8 cellular contexts compared by ENCODE assay signal in the genomic region with DNA sequence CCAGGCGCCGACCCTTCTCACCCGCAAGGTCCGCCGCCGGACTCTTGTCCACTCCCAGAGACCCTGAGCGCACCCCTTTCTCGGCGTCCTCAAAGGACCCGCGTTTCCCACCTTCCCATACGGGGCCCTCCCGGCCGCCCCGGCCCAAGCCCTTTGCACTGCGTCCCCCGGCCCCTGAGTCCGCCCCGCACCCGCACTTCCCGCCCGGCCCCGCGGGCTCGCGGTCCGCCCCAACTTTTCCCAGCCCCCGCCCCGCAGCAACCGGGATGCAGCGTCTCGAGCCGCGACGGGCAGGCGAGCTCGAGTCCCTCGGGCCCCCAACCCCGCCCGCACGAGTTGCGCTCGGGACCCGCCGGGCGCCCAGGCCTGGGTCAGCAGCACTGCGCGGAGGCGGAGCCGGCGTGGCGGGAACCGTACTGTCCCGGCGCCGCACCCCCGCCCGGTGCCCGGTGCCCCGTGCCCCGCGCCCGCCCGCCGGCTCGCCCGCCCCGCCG. TPM values are rescaled to one million over a fixed set of nuclear protein-coding genes. Genes with fewer than 3 reads are reported as not detected.
DNase-seq lines count a peak whose midpoint lies in the region; ATAC-seq and TF ChIP-seq lines count a peak whose summit lies in the region.

No MANE protein-coding gene starts in this region.

- H3K9ac ChIP-seq in HUES48 (ENCODE audit: low read depth, low read length) (peak overlapping the region; percentile 34; the same call in 1 of the 2 replicates), liver (ENCODE audit: low read depth in 1 of 2, low read length in 2 of 2) (peak overlapping the region; percentile 52 to 83)

- WGBS in liver: 1% methylated on average over 69 of the region's 69 CpGs
- WGBS in thyroid gland, 2 donors: 1 to 2% methylated on average over 16 to 32 of the region's 69 CpGs

- no peak for DNase-seq in brain microvascular endothelial cell
- peak; percentile 57 to 61 for DNase-seq in thyroid gland
- DNase-seq in GM13977 (ENCODE audit: low spot score): no peak
- no peak for DNase-seq in RWPE1 (ENCODE audit: low spot score)

- no peaks in the 10 kb centered on the region for H3K36me3 ChIP-seq in HUES48 (ENCODE audit: control insufficient read depth, insufficient read depth, low read length)
- H3K36me3 ChIP-seq in brain microvascular endothelial cell (replicated peaks): no peaks in the 10 kb centered on the region
- H3K36me3 ChIP-seq in liver (ENCODE audit: control insufficient read depth in 4 of 4, insufficient read depth in 3 of 4, low read depth in 1 of 4, low read length in 3 of 4): no peaks in the 10 kb centered on the region
- H3K36me3 ChIP-seq in thyroid gland: no peaks in the 10 kb centered on the region

- H3K4me1 ChIP-seq in HUES48 (ENCODE audit: control insufficient read depth, insufficient read depth, low read length) (peaks cover 47% of the 10 kb centered on the region), liver (ENCODE audit: control insufficient read depth in 4 of 4, insufficient read depth in 4 of 4, low read length in 3 of 4) (peaks cover 3 to 32% (median 11%) of the 10 kb centered on the region in 4 donors), thyroid gland (peaks cover 47 to 74% of the 10 kb centered on the region in 2 donors)

- H3K9me3 ChIP-seq in HUES48 (ENCODE audit: control insufficient read depth, insufficient read depth, low read length): no peaks in the 10 kb centered on the region
- no peaks in the 10 kb centered on the region for H3K9me3 ChIP-seq in liver (ENCODE audit: control insufficient read depth in 4 of 4, low read length in 3 of 4)
- H3K9me3 ChIP-seq in thyroid gland: no peaks in the 10 kb centered on the region

- ATAC-seq in GM21515 (IDR thresholded peaks at IDR 0.05; ENCODE audit: unreplicated experiment): peak; percentile 33

- CTCF ChIA-PET in RWPE1 (lab: Yijun Ruan, JAX): interaction anchor here (0.7 kb wide), 1 partner anchor 59 kb away, joined by 3 read pairs; no protein-coding TSS in a partner anchor

- TF ChIP-seq POLR2A in thyroid gland (IDR thresholded peaks at IDR 0.05): no peak

- no peak for TF ChIP-seq CTCF in brain microvascular endothelial cell (IDR thresholded peaks at IDR 0.05; ENCODE audit: low read depth, low read length, missing control alignments)
- no peak for TF ChIP-seq CTCF in liver (IDR thresholded peaks at IDR 0.05; ENCODE audit: low read depth, low read length, missing input control)
- TF ChIP-seq CTCF in thyroid gland (IDR thresholded peaks at IDR 0.05): no peak
- TF ChIP-seq CTCF in GM13977 (IDR thresholded peaks at IDR 0.05; ENCODE audit: extremely low read depth, insufficient read depth, missing control alignments): no peak
- TF ChIP-seq CTCF in RWPE1 (conservative IDR thresholded peaks at IDR 0.05; ENCODE audit: low read depth): no peak

- POLR2A ChIA-PET in RWPE1 (lab: Yijun Ruan, JAX; ENCODE audit: low non-redundant PET): interaction anchor here (0.6 kb wide), 1 partner anchor 27 kb away, joined by 3 read pairs; no protein-coding TSS in a partner anchor

- in situ Hi-C loops in brain microvascular endothelial cell (cut with HindIII; ENCODE audit: low pct_ligation_motif_present, low sequenced_read_pairs): no loop called here
- in situ Hi-C loops in GM13977 (cut with MboI; ENCODE audit: low pct_unique_long_range_greater_than_20kb, low sequenced_read_pairs, unreplicated experiment): loop anchor here (10.0 kb wide), 1 partner anchor 308 kb away; no protein-coding TSS in a partner anchor

- H3K27me3 ChIP-seq in HUES48 (ENCODE audit: control insufficient read depth, insufficient read depth, low read length): no peaks in the 10 kb centered on the region
- H3K27me3 ChIP-seq in brain microvascular endothelial cell (replicated peaks): no peaks in the 10 kb centered on the region
- no peaks in the 10 kb centered on the region for H3K27me3 ChIP-seq in liver (ENCODE audit: control insufficient read depth in 4 of 4, insufficient read depth in 4 of 4, low read length in 3 of 4)
- no peaks in the 10 kb centered on the region for H3K27me3 ChIP-seq in thyroid gland

- TF ChIP-seq RAD21 in liver (IDR thresholded peaks at IDR 0.05): no peak

- H3K27ac ChIP-seq in HUES48 (ENCODE audit: low read depth, low read length): peak overlapping the region; percentile 86
- H3K27ac ChIP-seq in brain microvascular endothelial cell: peak overlapping the region; percentile 45
- H3K27ac ChIP-seq in liver (ENCODE audit: low read depth in 1 of 2, low read length in 2 of 2): peak overlapping the region; percentile 90 to 93
- H3K27ac ChIP-seq in thyroid gland: peak overlapping the region; percentile 90 to 99 (median 97)
- H3K27ac ChIP-seq in RWPE1: no peak overlapping the region

- H3K4me3 ChIP-seq in GM08714 (ENCODE audit: low read length): peak overlapping the region; percentile 69
- peak overlapping the region; percentile 73 for H3K4me3 ChIP-seq in HUES48 (ENCODE audit: low read depth, low read length)
- peak overlapping the region; percentile 67 for H3K4me3 ChIP-seq in brain microvascular endothelial cell (ENCODE audit: low read depth, low read length)
- H3K4me3 ChIP-seq in liver (ENCODE audit: low read depth in 1 of 3, low read length in 3 of 3): peak overlapping the region; percentile 59 to 88 (median 63)
- peak overlapping the region; percentile 62 to 81 (median 69) for H3K4me3 ChIP-seq in thyroid gland (replicated peaks in 1 of 3)

- intact Hi-C loops in thyroid gland (cut with DNase I): loop anchor here (10.0 kb wide), 1 partner anchor 308 kb away; no protein-coding TSS in a partner anchor

TF ChIP-seq in liver, 16 proteins besides CTCF, POLR2A, EP300 and RAD21:
- TF ChIP-seq HNF4G (IDR thresholded peaks at IDR 0.05) (no peak), RXRA (IDR thresholded peaks at IDR 0.05) (no peak), NR2F2 (IDR thresholded peaks at IDR 0.05) (no peak), FOXA1 (IDR thresholded peaks at IDR 0.05) (no peak), EGR1 (IDR thresholded peaks at IDR 0.05; ENCODE audit: low read depth in 2 of 2) (no peak), GABPA (IDR thresholded peaks at IDR 0.05 in 1 of 2, conservative IDR thresholded peaks at IDR 0.05 in 1 of 2) (no peak), SP1 (IDR thresholded peaks at IDR 0.05) (no peak), YY1 (IDR thresholded peaks at IDR 0.05) (no peak), FOXA2 (IDR thresholded peaks at IDR 0.05) (no peak), TAF1 (conservative IDR thresholded peaks at IDR 0.05) (no peak), JUND (IDR thresholded peaks at IDR 0.05) (no peak)
- TF ChIP-seq, protein P1, sequence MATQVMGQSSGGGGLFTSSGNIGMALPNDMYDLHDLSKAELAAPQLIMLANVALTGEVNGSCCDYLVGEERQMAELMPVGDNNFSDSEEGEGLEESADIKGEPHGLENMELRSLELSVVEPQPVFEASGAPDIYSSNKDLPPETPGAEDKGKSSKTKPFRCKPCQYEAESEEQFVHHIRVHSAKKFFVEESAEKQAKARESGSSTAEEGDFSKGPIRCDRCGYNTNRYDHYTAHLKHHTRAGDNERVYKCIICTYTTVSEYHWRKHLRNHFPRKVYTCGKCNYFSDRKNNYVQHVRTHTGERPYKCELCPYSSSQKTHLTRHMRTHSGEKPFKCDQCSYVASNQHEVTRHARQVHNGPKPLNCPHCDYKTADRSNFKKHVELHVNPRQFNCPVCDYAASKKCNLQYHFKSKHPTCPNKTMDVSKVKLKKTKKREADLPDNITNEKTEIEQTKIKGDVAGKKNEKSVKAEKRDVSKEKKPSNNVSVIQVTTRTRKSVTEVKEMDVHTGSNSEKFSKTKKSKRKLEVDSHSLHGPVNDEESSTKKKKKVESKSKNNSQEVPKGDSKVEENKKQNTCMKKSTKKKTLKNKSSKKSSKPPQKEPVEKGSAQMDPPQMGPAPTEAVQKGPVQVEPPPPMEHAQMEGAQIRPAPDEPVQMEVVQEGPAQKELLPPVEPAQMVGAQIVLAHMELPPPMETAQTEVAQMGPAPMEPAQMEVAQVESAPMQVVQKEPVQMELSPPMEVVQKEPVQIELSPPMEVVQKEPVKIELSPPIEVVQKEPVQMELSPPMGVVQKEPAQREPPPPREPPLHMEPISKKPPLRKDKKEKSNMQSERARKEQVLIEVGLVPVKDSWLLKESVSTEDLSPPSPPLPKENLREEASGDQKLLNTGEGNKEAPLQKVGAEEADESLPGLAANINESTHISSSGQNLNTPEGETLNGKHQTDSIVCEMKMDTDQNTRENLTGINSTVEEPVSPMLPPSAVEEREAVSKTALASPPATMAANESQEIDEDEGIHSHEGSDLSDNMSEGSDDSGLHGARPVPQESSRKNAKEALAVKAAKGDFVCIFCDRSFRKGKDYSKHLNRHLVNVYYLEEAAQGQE (IDR thresholded peaks at IDR 0.05): no peak
- TF ChIP-seq, protein P2, sequence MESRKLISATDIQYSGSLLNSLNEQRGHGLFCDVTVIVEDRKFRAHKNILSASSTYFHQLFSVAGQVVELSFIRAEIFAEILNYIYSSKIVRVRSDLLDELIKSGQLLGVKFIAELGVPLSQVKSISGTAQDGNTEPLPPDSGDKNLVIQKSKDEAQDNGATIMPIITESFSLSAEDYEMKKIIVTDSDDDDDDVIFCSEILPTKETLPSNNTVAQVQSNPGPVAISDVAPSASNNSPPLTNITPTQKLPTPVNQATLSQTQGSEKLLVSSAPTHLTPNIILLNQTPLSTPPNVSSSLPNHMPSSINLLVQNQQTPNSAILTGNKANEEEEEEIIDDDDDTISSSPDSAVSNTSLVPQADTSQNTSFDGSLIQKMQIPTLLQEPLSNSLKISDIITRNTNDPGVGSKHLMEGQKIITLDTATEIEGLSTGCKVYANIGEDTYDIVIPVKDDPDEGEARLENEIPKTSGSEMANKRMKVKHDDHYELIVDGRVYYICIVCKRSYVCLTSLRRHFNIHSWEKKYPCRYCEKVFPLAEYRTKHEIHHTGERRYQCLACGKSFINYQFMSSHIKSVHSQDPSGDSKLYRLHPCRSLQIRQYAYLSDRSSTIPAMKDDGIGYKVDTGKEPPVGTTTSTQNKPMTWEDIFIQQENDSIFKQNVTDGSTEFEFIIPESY (IDR thresholded peaks at IDR 0.05): no peak
- TF ChIP-seq, protein P3, sequence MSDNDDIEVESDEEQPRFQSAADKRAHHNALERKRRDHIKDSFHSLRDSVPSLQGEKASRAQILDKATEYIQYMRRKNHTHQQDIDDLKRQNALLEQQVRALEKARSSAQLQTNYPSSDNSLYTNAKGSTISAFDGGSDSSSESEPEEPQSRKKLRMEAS (IDR thresholded peaks at IDR 0.05): no peak
- TF ChIP-seq, protein P4, sequence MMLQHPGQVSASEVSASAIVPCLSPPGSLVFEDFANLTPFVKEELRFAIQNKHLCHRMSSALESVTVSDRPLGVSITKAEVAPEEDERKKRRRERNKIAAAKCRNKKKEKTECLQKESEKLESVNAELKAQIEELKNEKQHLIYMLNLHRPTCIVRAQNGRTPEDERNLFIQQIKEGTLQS (IDR thresholded peaks at IDR 0.05): no peak
TF ChIP-seq in liver: peak in this region for 0.

RNA-seq across cellular contexts. Expression of a gene that starts 0.4 kb away (rescaled TPM):
- total RNA-seq in liver (10 to 100 TPM; 21.2 to 36.4 TPM), thyroid gland (100 to 1,000 TPM in 2 of 4 donors, 10 to 100 TPM in 2; 38.6 to 135 (median 102) TPM)
- 10 to 100 TPM; 59.4 to 98.8 TPM for polyA plus RNA-seq in liver

Comparison
In these comparisons a context has a peak if more than half of its experiments do, and no peak if none do; other contexts are left out.
1. DNase-seq: peak in thyroid gland (2 of 2); none in brain microvascular endothelial cell (single experiment), GM13977 (single experiment) and RWPE1 (single experiment).
2. Peak in every context shown above with its lines, with median percentiles within 50 percentile points of each other: H3K4me3 ChIP-seq.